In the genomic region with DNA sequence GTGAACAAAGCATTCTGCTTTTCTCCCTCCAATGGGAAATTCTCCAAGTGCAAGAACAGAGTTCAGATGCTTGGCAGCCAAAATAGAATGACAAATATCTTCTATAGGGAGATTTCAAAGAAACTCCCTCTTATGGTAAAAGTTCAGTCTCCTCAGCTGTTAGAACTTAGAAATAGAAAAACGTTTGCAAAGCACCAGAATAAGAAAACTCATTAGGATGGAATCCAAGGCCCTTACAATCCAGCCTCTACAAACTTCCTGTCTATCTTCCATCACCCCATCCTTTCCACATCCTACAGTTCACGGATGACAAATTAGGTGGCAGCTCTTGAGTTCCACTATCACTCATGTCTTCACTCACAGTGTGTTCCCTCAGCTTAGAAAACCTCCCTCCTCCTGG, we compare ENCODE assay signal across 10 cellular contexts. TPM values are rescaled to one million over a fixed set of nuclear protein-coding genes. Genes with fewer than 3 reads are reported as not detected.
A peak's percentile ranks its signal among the peaks of the same experiment; 100 is the strongest.
DNase-seq lines count a peak whose midpoint lies in the region; ATAC-seq and TF ChIP-seq lines count a peak whose summit lies in the region.
"Had no signal": no experiment of that assay in that cellular context is flagged by ENCODE, and none has a peak within 500 bp of the region (broad histone marks: within the 10 kb centered on the region; RNA-seq: fewer than 3 reads in every experiment).

No MANE protein-coding gene starts in this region.

- H3K9me3 ChIP-seq in upper lobe of right lung: no peaks in the 10 kb centered on the region

- intact Hi-C loops in upper lobe of right lung (cut with DNase I): no loop called here

- H3K4me1 ChIP-seq in upper lobe of right lung: peaks cover 7% of the 10 kb centered on the region

- TF ChIP-seq CTCF in fibroblast of the aortic adventitia (IDR thresholded peaks at IDR 0.05; ENCODE audit: insufficient read depth, low read length) (peak; percentile 6), omental fat pad (IDR thresholded peaks at IDR 0.05) (no peak), upper lobe of right lung (IDR thresholded peaks at IDR 0.05) (no peak)

- DNase-seq in amniotic epithelial cell (ENCODE audit: low read depth): peak; percentile 45
- DNase-seq in fibroblast of the aortic adventitia (ENCODE audit: low read depth): peak; percentile 72
- DNase-seq in omental fat pad (ENCODE audit: low spot score): no peak
- DNase-seq in upper lobe of right lung: no peak
- no peak for DNase-seq in midbrain (lab: John Stamatoyannopoulos, UW)
- DNase-seq in activated T-cell treated with anti-CD3 and anti-CD28 coated beads, Interleukin-2, amount 50 U/mL, for 48 hours: no peak
- DNase-seq: DND-41, NCI-H1048, occipital lobe had no signal

- H3K27me3 ChIP-seq in upper lobe of right lung: no peaks in the 10 kb centered on the region

- H3K4me3 ChIP-seq in fibroblast of the aortic adventitia (ENCODE audit: low read depth, low read length): no peak overlapping the region
- H3K4me3 ChIP-seq in upper lobe of right lung: no peak overlapping the region

- peak; percentile 41 for ATAC-seq in omental fat pad (ENCODE audit: low FRiP score)
- ATAC-seq in upper lobe of right lung: peak; percentile 64
- no peak for ATAC-seq in HG03175 (IDR thresholded peaks at IDR 0.05; ENCODE audit: unreplicated experiment)

- no peak overlapping the region for H3K27ac ChIP-seq in upper lobe of right lung

- H3K36me3 ChIP-seq in upper lobe of right lung: no peaks in the 10 kb centered on the region

RNA-seq across cellular contexts. Expression of gene FAM13C, which starts 25.7 kb away (rescaled TPM):
- 3.3 and 9.1 TPM in 2 replicates for total RNA-seq in fibroblast of the aortic adventitia (ENCODE audit: low replicate concordance)
- total RNA-seq in omental fat pad: 10 to 100 TPM in 2 of 4 donors, 1 to 10 TPM in 2; 2.2 to 43.0 (median 11.6) TPM
- 11.8 TPM for total RNA-seq in upper lobe of right lung

Comparison
In these comparisons a context has a peak if more than half of its experiments do, and no peak if none do; other contexts are left out.
1. DNase-seq: peak in amniotic epithelial cell (single experiment) and fibroblast of the aortic adventitia (single experiment); none in omental fat pad (single experiment), upper lobe of right lung (single experiment), midbrain (single experiment) and activated T-cell treated with anti-CD3 and anti-CD28 coated beads, Interleukin-2, amount 50 U/mL, for 48 hours (0 of 2).